1 cellular context compared by ENCODE assay signal in genomic region chr15:67201136-67201535, GRCh38.
TF ChIP-seq lines count a peak whose summit lies in the region.

No MANE protein-coding gene starts in this region.

TF ChIP-seq in IMR-90, 13 proteins besides CTCF, POLR2A, EP300 and RAD21:
- TF ChIP-seq SMC3 (IDR thresholded peaks at IDR 0.05; ENCODE audit: low read depth, low read length), result no peak
- TF ChIP-seq MAFK (IDR thresholded peaks at IDR 0.05; ENCODE audit: low read depth, low read length), result no peak
- TF ChIP-seq MAZ (IDR thresholded peaks at IDR 0.05; ENCODE audit: borderline replicate concordance, low read depth, low read length), result no peak
- no peak for TF ChIP-seq NFE2L2 (IDR thresholded peaks at IDR 0.05; ENCODE audit: low read depth, low read length)
- no peak for TF ChIP-seq RCOR1 (IDR thresholded peaks at IDR 0.05; ENCODE audit: insufficient replicate concordance, low read length)
- no peak for TF ChIP-seq CHD1 (IDR thresholded peaks at IDR 0.05; ENCODE audit: low read depth, low read length)
